In the genomic region with DNA sequence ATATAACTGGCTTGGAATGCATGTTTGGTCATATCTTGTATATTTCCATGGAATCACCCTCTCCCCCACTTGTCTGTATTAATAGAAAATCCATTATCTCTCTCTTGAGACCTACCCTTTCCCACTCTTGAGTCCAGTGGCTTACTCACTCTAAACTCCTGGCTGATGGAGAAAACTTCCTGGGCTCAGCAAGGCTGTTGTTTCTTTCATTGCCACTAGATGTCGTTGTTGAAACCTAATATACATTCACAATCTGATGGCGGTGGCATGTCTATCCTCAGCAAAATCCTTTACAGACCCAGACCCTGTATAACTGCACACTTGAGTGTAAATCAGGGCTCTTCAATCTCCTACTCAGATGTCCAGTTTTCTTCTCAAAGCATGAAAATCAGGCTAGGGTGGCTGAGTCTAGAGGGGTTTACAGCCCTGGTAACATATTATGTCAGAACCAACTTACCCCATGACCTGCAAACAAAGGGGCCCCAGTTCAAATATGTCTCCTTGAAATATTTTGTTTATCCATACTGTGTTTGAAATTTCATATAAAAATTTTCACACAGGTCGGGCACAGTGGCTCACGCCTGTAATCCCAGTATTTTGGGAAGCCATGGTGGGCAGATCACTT, we compare ENCODE assay signal across 8 cellular contexts.
A peak's percentile ranks its signal among the peaks of the same experiment; 100 is the strongest.
DNase-seq lines count a peak whose midpoint lies in the region; TF ChIP-seq lines count a peak whose summit lies in the region.

No MANE protein-coding gene starts in this region.

- H3K27ac ChIP-seq in WERI-Rb-1, result no peak overlapping the region

- H3K4me3 ChIP-seq in AG09309 (ENCODE audit: control insufficient read depth, low read depth, low read length), result no peak overlapping the region
- no peak overlapping the region for H3K4me3 ChIP-seq in WERI-Rb-1 (ENCODE audit: low read depth, low read length)

- DNase-seq in AG09309 (ENCODE audit: low read depth) (no peak), HFFc6 (peak; percentile 61), NAMALWA (ENCODE audit: low spot score) (peak; percentile 79), WERI-Rb-1 (peak; percentile 52), fibroblast of the conjunctiva (ENCODE audit: low read depth) (peak; percentile 31), progenitor cell of endocrine pancreas (ENCODE audit: low spot score, unreplicated experiment) (no peak), islet precursor cell (no peak)

- H3K9me3 ChIP-seq in WERI-Rb-1 (ENCODE audit: severe bottlenecking), result no peaks in the 10 kb centered on the region

- no peaks in the 10 kb centered on the region; the same call in 1 of the 2 replicates for H3K27me3 Mint-ChIP-seq in HFFc6 (ENCODE audit: insufficient read depth)
- no peaks in the 10 kb centered on the region for H3K27me3 Mint-ChIP-seq in progenitor cell of endocrine pancreas

- H3K9me3 Mint-ChIP-seq in HFFc6, result peaks cover 16% of the 10 kb centered on the region
- peaks cover 4% of the 10 kb centered on the region for H3K9me3 Mint-ChIP-seq in progenitor cell of endocrine pancreas (ENCODE audit: low read depth)

- H3K4me3 Mint-ChIP-seq in HFFc6 (no peak overlapping the region), progenitor cell of endocrine pancreas (ENCODE audit: low read depth) (no peak overlapping the region)

- TF ChIP-seq CTCF in AG09309 (IDR thresholded peaks at IDR 0.05; ENCODE audit: control insufficient read depth, insufficient read depth, low read depth, low read length, missing control alignments) (peak; percentile 78), GM12872 (IDR thresholded peaks at IDR 0.05; ENCODE audit: insufficient read depth, low read depth, low read length) (peak; percentile 81), HFFc6 (IDR thresholded peaks at IDR 0.05) (peak; percentile 87), WERI-Rb-1 (IDR thresholded peaks at IDR 0.05; ENCODE audit: low read depth, low read length) (peak; percentile 79), progenitor cell of endocrine pancreas (IDR thresholded peaks at IDR 0.05; ENCODE audit: unreplicated experiment) (peak; percentile 77)

- peaks cover 17% of the 10 kb centered on the region for H3K36me3 Mint-ChIP-seq in HFFc6 (ENCODE audit: low read depth)
- no peaks in the 10 kb centered on the region for H3K36me3 Mint-ChIP-seq in progenitor cell of endocrine pancreas (ENCODE audit: insufficient read depth)

- no peaks in the 10 kb centered on the region for H3K27me3 ChIP-seq in WERI-Rb-1 (ENCODE audit: insufficient read depth, low read depth, severe bottlenecking)

- H3K36me3 ChIP-seq in WERI-Rb-1, result no peaks in the 10 kb centered on the region

- H3K27ac Mint-ChIP-seq in HFFc6, result no peak overlapping the region
- H3K27ac Mint-ChIP-seq in progenitor cell of endocrine pancreas, result no peak overlapping the region

- 0 out of 2 replicates have a peak, but pooled peaks cover 6% of the 10 kb centered on the region for H3K4me1 Mint-ChIP-seq in HFFc6 (ENCODE audit: low read depth)
- H3K4me1 Mint-ChIP-seq in progenitor cell of endocrine pancreas (ENCODE audit: low read depth), result no peaks in the 10 kb centered on the region

Comparison
In these comparisons a context has a peak if more than half of its experiments do, and no peak if none do; other contexts are left out.
1. DNase-seq: peak in HFFc6 (single experiment), NAMALWA (single experiment), WERI-Rb-1 (single experiment) and fibroblast of the conjunctiva (single experiment); none in AG09309 (single experiment), progenitor cell of endocrine pancreas (single experiment) and islet precursor cell (single experiment).
2. Peak in every context shown above with its lines, with median percentiles within 50 percentile points of each other: CTCF ChIP-seq.